Comparison of ENCODE assay signal across 1 cellular context in the genomic region with DNA sequence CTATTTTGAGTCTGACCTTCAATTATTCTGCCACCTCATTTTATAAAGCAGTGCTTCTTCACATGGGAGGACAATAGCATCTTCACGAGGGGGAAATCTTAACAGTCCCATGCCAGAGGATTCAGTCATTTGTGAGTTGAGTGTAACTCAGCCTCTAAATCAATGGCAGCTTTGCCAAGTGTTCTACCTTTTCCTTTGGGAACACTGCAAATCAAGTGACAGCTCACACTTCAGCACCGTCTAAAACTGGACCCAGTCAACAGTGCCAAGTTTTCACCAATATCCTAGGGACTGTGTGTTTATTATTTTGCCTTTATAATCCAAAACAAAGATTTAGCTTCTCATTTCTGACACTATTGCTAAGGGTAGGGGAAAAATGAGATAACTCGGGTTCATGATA.
TF ChIP-seq lines count a peak whose summit lies in the region.

No MANE protein-coding gene starts in this region.

TF ChIP-seq in GM23338, 12 proteins besides CTCF, POLR2A, EP300 and RAD21 (continued from another document):
- TF ChIP-seq, protein P1, sequence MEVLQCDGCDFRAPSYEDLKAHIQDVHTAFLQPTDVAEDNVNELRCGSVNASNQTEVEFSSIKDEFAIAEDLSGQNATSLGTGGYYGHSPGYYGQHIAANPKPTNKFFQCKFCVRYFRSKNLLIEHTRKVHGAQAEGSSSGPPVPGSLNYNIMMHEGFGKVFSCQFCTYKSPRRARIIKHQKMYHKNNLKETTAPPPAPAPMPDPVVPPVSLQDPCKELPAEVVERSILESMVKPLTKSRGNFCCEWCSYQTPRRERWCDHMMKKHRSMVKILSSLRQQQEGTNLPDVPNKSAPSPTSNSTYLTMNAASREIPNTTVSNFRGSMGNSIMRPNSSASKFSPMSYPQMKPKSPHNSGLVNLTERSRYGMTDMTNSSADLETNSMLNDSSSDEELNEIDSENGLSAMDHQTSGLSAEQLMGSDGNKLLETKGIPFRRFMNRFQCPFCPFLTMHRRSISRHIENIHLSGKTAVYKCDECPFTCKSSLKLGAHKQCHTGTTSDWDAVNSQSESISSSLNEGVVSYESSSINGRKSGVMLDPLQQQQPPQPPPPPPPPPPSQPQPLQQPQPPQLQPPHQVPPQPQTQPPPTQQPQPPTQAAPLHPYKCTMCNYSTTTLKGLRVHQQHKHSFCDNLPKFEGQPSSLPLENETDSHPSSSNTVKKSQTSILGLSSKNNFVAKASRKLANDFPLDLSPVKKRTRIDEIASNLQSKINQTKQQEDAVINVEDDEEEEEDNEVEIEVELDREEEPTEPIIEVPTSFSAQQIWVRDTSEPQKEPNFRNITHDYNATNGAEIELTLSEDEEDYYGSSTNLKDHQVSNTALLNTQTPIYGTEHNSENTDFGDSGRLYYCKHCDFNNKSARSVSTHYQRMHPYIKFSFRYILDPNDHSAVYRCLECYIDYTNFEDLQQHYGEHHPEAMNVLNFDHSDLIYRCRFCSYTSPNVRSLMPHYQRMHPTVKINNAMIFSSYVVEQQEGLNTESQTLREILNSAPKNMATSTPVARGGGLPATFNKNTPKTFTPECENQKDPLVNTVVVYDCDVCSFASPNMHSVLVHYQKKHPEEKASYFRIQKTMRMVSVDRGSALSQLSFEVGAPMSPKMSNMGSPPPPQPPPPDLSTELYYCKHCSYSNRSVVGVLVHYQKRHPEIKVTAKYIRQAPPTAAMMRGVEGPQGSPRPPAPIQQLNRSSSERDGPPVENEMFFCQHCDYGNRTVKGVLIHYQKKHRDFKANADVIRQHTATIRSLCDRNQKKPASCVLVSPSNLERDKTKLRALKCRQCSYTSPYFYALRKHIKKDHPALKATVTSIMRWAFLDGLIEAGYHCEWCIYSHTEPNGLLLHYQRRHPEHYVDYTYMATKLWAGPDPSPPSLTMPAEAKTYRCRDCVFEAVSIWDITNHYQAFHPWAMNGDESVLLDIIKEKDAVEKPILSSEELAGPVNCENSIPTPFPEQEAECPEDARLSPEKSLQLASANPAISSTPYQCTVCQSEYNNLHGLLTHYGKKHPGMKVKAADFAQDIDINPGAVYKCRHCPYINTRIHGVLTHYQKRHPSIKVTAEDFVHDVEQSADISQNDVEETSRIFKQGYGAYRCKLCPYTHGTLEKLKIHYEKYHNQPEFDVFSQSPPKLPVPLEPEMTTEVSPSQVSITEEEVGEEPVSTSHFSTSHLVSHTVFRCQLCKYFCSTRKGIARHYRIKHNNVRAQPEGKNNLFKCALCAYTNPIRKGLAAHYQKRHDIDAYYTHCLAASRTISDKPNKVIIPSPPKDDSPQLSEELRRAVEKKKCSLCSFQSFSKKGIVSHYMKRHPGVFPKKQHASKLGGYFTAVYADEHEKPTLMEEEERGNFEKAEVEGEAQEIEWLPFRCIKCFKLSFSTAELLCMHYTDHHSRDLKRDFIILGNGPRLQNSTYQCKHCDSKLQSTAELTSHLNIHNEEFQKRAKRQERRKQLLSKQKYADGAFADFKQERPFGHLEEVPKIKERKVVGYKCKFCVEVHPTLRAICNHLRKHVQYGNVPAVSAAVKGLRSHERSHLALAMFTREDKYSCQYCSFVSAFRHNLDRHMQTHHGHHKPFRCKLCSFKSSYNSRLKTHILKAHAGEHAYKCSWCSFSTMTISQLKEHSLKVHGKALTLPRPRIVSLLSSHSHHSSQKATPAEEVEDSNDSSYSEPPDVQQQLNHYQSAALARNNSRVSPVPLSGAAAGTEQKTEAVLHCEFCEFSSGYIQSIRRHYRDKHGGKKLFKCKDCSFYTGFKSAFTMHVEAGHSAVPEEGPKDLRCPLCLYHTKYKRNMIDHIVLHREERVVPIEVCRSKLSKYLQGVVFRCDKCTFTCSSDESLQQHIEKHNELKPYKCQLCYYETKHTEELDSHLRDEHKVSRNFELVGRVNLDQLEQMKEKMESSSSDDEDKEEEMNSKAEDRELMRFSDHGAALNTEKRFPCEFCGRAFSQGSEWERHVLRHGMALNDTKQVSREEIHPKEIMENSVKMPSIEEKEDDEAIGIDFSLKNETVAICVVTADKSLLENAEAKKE (CRISPR knock-in tag; IDR thresholded peaks at IDR 0.05) = no peak
- no peak for TF ChIP-seq CREB1 (CRISPR knock-in tag; IDR thresholded peaks at IDR 0.05; ENCODE audit: low read depth)
